ENCODE assay signal across 10 cellular contexts in genomic region chr13:106530209-106530906, GRCh38. TPM values are rescaled to one million over a fixed set of nuclear protein-coding genes. Genes with fewer than 3 reads are reported as not detected.
DNase-seq lines count a peak whose midpoint lies in the region; ATAC-seq and TF ChIP-seq lines count a peak whose summit lies in the region.
"Had no signal": no experiment of that assay in that cellular context is flagged by ENCODE, and none has a peak within 500 bp of the region (broad histone marks: within the 10 kb centered on the region; RNA-seq: fewer than 3 reads in every experiment).

No MANE protein-coding gene starts in this region.

- peaks cover 35% of the 10 kb centered on the region for H4K20me1 ChIP-seq in smooth muscle cell (ENCODE audit: low read depth)

- peak overlapping the region; percentile 84 for H3K4me3 ChIP-seq in smooth muscle cell

- H3K36me3 ChIP-seq in smooth muscle cell (ENCODE audit: low read depth), result no peaks in the 10 kb centered on the region

- whole genome bisulfite sequencing in smooth muscle cell (ENCODE audit: low lambda C conversion rate), result 49% methylated on average over 11 of the region's 11 CpGs

- peak overlapping the region; percentile 95 for H3K4me2 ChIP-seq in smooth muscle cell

- ATAC-seq in left colon (peak; percentile 21), GM19397 (IDR thresholded peaks at IDR 0.05; ENCODE audit: unreplicated experiment) (no peak), left cardiac atrium (no peak)
- ATAC-seq: SK-N-SH treated with all-trans-retinoic acid at 6 μM for 48 hours; stimulated activated memory B cell treated with anti-CD40 and anti-IgM and Interleukin-4, amounts not matched to agents 10 μg/mL and 1 μg/mL and 100 μg/mL, for 72 hours had no signal

- peak overlapping the region; percentile 26 for H3K4me3 Mint-ChIP-seq in chondrocyte (ENCODE audit: unreplicated experiment)
- H3K4me3 Mint-ChIP-seq: stimulated activated memory B cell treated with anti-CD40 and anti-IgM and Interleukin-4, amounts not matched to agents 10 μg/mL and 1 μg/mL and 100 μg/mL, for 72 hours had no signal

- H3K36me3 Mint-ChIP-seq in chondrocyte (ENCODE audit: low read depth), result no peaks in the 10 kb centered on the region
- H3K36me3 Mint-ChIP-seq: stimulated activated memory B cell treated with anti-CD40 and anti-IgM and Interleukin-4, amounts not matched to agents 10 μg/mL and 1 μg/mL and 100 μg/mL, for 72 hours had no signal

- intact Hi-C loops in left colon (cut with DNase I, micrococcal nuclease), result loop anchor here in 1 of 2 donors (10.0 kb wide), 1 partner anchor 1956 kb away; no protein-coding TSS in a partner anchor
- intact Hi-C loops in left cardiac atrium (cut with DNase I), result loop anchor here (5.0 to 10.0 kb wide), 4 partner anchors 384 to 1958 kb away; no protein-coding TSS in a partner anchor

- H3K9me3 ChIP-seq in smooth muscle cell (replicated peaks; ENCODE audit: low read depth), result no peaks in the 10 kb centered on the region

- H3K9ac ChIP-seq in smooth muscle cell (ENCODE audit: low read depth), result peak overlapping the region; percentile 72

- H3K27ac Mint-ChIP-seq in chondrocyte (ENCODE audit: unreplicated experiment), result peak overlapping the region; percentile 74
- H3K27ac Mint-ChIP-seq: stimulated activated memory B cell treated with anti-CD40 and anti-IgM and Interleukin-4, amounts not matched to agents 10 μg/mL and 1 μg/mL and 100 μg/mL, for 72 hours had no signal

- H3K79me2 ChIP-seq in smooth muscle cell (ENCODE audit: low read depth), result peaks cover 93% of the 10 kb centered on the region

- peak overlapping the region; percentile 87 for H3K27ac ChIP-seq in smooth muscle cell (ENCODE audit: low read depth)

- no peaks in the 10 kb centered on the region for H3K27me3 ChIP-seq in smooth muscle cell (ENCODE audit: low read depth)

- DNase-seq in NCI-H510A (lab: John Stamatoyannopoulos, UW) (peak; percentile 11), chondrocyte (ENCODE audit: low spot score) (no peak), left colon (peak in 1 of 2 donors; percentile 53), smooth muscle cell (lab: John Stamatoyannopoulos, UW; ENCODE audit: unreplicated experiment) (no peak), KG1 (lab: John Stamatoyannopoulos, UW) (no peak), left cardiac atrium (no peak)
- DNase-seq: NCI-H524 had no signal

- H3F3A ChIP-seq in smooth muscle cell (ENCODE audit: low read depth), result peaks cover 6% of the 10 kb centered on the region

- H3K27me3 Mint-ChIP-seq in chondrocyte (ENCODE audit: low read depth), result no peaks in the 10 kb centered on the region

- H3K4me1 Mint-ChIP-seq in chondrocyte (ENCODE audit: low read depth), result peaks cover 70% of the 10 kb centered on the region

- H2AFZ ChIP-seq in smooth muscle cell (ENCODE audit: low read depth), result no peak overlapping the region

- no peaks in the 10 kb centered on the region for H3K9me3 Mint-ChIP-seq in chondrocyte (ENCODE audit: low read depth)
- H3K9me3 Mint-ChIP-seq: stimulated activated memory B cell treated with anti-CD40 and anti-IgM and Interleukin-4, amounts not matched to agents 10 μg/mL and 1 μg/mL and 100 μg/mL, for 72 hours had no signal

- no peak for TF ChIP-seq CTCF in chondrocyte (IDR thresholded peaks at IDR 0.05)
- no peak for TF ChIP-seq CTCF in smooth muscle cell (IDR thresholded peaks at IDR 0.05; ENCODE audit: borderline replicate concordance, insufficient read depth, poor library complexity, severe bottlenecking)

- H3K4me1 ChIP-seq in smooth muscle cell (ENCODE audit: low read depth), result peaks cover 56% of the 10 kb centered on the region

RNA-seq across cellular contexts. Expression of gene EFNB2, which starts 5.1 kb away (rescaled TPM):
- 36.6 to 54.2 TPM (median 37.1 TPM) in 3 replicates for total RNA-seq in chondrocyte
- total RNA-seq in left colon, result 10 to 100 TPM; 85.0 to 97.1 TPM
- total RNA-seq in smooth muscle cell, result 35.0 and 42.0 TPM in 2 replicates
- 15.5 and 38.8 TPM in 2 replicates for polyA plus RNA-seq in smooth muscle cell
- total RNA-seq in left cardiac atrium, result 10 to 100 TPM in 1 of 2 donors, 1 to 10 TPM in 1; 9.5 to 14.8 TPM

RNA-seq across cellular contexts. Expression of gene ARGLU1, which starts 37.6 kb away (rescaled TPM):
- total RNA-seq in chondrocyte, result 48.5 to 55.6 TPM (median 51.6 TPM) in 3 replicates
- total RNA-seq in left colon, result 10 to 100 TPM; 70.0 to 80.8 TPM
- 43.6 and 78.7 TPM in 2 replicates for total RNA-seq in smooth muscle cell
- polyA plus RNA-seq in smooth muscle cell, result 36.5 and 45.8 TPM in 2 replicates
- total RNA-seq in left cardiac atrium, result 10 to 100 TPM; 35.4 to 39.0 TPM
